Comparison of ENCODE assay signal across 29 cellular contexts in the genomic region with DNA sequence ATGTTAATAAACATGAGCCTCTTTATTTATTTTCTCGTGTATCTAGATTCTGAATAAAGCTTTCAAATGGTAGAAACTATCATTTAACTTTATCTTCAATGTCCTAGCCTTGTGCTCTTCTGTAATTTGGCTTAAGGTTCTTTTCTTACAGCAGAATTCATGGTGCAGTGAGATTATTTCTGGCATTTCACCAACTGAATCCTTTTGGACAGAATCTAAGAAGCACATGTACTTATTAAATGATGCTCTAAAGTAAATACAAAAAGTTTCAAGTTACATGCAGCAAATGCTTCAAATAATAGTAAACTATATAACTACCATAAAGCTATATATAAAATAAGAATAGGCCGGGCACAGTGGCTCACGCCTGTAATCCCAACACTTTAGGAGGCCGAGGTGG.
"Had no signal": no experiment of that assay in that cellular context is flagged by ENCODE, and none has a peak within 500 bp of the region (broad histone marks: within the 10 kb centered on the region; RNA-seq: fewer than 3 reads in every experiment).

No MANE protein-coding gene starts in this region.

- H3K9me3 ChIP-seq: ascending aorta, breast epithelium, colonic mucosa, gastroesophageal sphincter, heart right ventricle had no signal

- H3K27me3 ChIP-seq: ascending aorta, breast epithelium, cardiac muscle cell, colonic mucosa, gastroesophageal sphincter, heart right ventricle had no signal

- H3K4me1 ChIP-seq: ascending aorta, breast epithelium, colonic mucosa, gastroesophageal sphincter, heart right ventricle had no signal

- H3K27ac ChIP-seq: ascending aorta, breast epithelium, cardiac muscle cell, colonic mucosa, gastroesophageal sphincter, heart right ventricle had no signal

- ATAC-seq: activated naive CD4-positive, alpha-beta T cell treated with anti-CD3 and anti-CD28 coated beads, Interleukin-2, amount 50 U/mL, for 72 hours; activated T-cell treated with anti-CD3 and anti-CD28 coated beads, Interleukin-2, amount 50 U/mL, for 72 hours; esophagus mucosa; gastroesophageal sphincter; heart right ventricle; T-helper 17 cell; WTC11 had no signal

- H3K4me3 ChIP-seq: ascending aorta, breast epithelium, cardiac muscle cell, colonic mucosa, gastroesophageal sphincter, heart right ventricle had no signal

- H3K36me3 ChIP-seq: ascending aorta, breast epithelium, cardiac muscle cell, colonic mucosa, gastroesophageal sphincter had no signal

- DNase-seq: activated CD4-positive, alpha-beta memory T cell treated with anti-CD3 and anti-CD28 coated beads, Interleukin-2, amount 10 ng/mL, durations not matched to agents 7 days and 5 days; activated CD4-positive, alpha-beta T cell treated with anti-CD3 and anti-CD28 coated beads for 1 hour; activated CD4-positive, alpha-beta T cell treated with anti-CD3 and anti-CD28 coated beads for 4 hours; activated CD4-positive, alpha-beta T cell treated with anti-CD3 and anti-CD28 coated beads, Interleukin-2, amount 10 ng/mL, durations not matched to agents 7 days and 5 days; activated CD4-positive, alpha-beta T cell treated with anti-CD3 and anti-CD28 coated beads, Interleukin-2, amount 50 U/mL, for 4 hours; activated CD8-positive, alpha-beta memory T cell treated with anti-CD3 and anti-CD28 coated beads, Interleukin-2, amount 50 U/mL, for 48 hours; activated gamma-delta T cell; activated naive CD4-positive, alpha-beta T cell; activated naive CD4-positive, alpha-beta T cell treated with anti-CD3 and anti-CD28 coated beads, Interleukin-2, amount 10 ng/mL, durations not matched to agents 7 days and 5 days; activated naive CD8-positive, alpha-beta T cell treated with anti-CD3 and anti-CD28 coated beads, Interleukin-2, amount 10 ng/mL, durations not matched to agents 7 days and 5 days; activated T-cell treated with anti-CD3 and anti-CD28 coated beads for 4 hours; activated T-cell treated with anti-CD3 and anti-CD28 coated beads, Interleukin-2, amount 50 U/mL, for 24 hours; activated T-cell treated with anti-CD3 and anti-CD28 coated beads, Interleukin-2, amount 50 U/mL, for 72 hours; central memory CD4-positive, alpha-beta T cell; cerebellar nuclear complex; colonic mucosa; effector memory CD4-positive, alpha-beta T cell; endodermal cell; foreskin melanocyte; heart right ventricle; T-helper 1 cell; T-helper 17 cell had no signal
